Comparison of ENCODE assay signal across 8 cellular contexts in the genomic region with DNA sequence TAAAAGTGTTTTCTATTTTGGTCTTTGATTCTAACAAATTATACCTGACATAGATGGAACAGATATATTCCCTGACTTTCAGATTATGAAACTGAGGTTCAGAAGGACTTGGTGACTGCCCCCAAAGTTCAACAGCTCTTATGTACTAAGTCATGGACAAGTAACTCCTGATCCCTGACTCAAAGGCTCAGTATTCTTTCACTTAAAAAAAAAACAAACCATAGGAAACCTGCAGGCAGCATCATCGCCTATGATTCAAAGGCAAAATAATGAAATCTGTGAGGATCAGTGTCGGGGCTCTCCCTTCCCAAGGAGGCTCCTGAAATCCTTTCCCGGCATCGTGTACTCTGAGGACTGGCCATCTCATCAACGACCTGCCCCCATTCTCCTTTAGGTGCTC. TPM values are rescaled to one million over a fixed set of nuclear protein-coding genes. Genes with fewer than 3 reads are reported as not detected.
"Had no signal": no experiment of that assay in that cellular context is flagged by ENCODE, and none has a peak within 500 bp of the region (broad histone marks: within the 10 kb centered on the region; RNA-seq: fewer than 3 reads in every experiment).

No MANE protein-coding gene starts in this region.

RNA-seq across cellular contexts. Expression of a gene that starts 49.9 kb away (rescaled TPM):
- total RNA-seq: activated CD8-positive, alpha-beta memory T cell treated with anti-CD3 and anti-CD28 coated beads for 36 hours; activated CD8-positive, alpha-beta T cell treated with anti-CD3 and anti-CD28 coated beads, Interleukin-2, amount 10 ng/mL, durations not matched to agents 7 days and 5 days; activated naive CD4-positive, alpha-beta T cell treated with anti-CD3 and anti-CD28 coated beads for 36 hours; ascending aorta; chondrocyte; dermis blood vessel endothelial cell; foreskin keratinocyte; gastrocnemius medialis had no signal
- polyA plus RNA-seq: foreskin keratinocyte had no signal
